ENCODE assay signal across 1 cellular context in genomic region chr19:16273005-16273404, GRCh38.
TF ChIP-seq lines count a peak whose summit lies in the region.

No MANE protein-coding gene starts in this region.

TF ChIP-seq in IMR-90, 13 proteins besides CTCF, POLR2A, EP300 and RAD21 (continued from another document):
- TF ChIP-seq ELK1 (IDR thresholded peaks at IDR 0.05; ENCODE audit: borderline replicate concordance, low read depth, low read length) (no peak), SMC3 (IDR thresholded peaks at IDR 0.05; ENCODE audit: low read depth, low read length) (no peak), MAZ (IDR thresholded peaks at IDR 0.05; ENCODE audit: borderline replicate concordance, low read depth, low read length) (no peak)
